1 cellular context compared by ENCODE assay signal in genomic region chr5:96826071-96826470, GRCh38.
TF ChIP-seq lines count a peak whose summit lies in the region.

No MANE protein-coding gene starts in this region.

TF ChIP-seq in SK-N-SH treated with all-trans-retinoic acid at 6 μM for 48 hours, 23 proteins besides CTCF, POLR2A, EP300 and RAD21 (continued from another document):
- TF ChIP-seq BACH2 (CRISPR knock-in tag; IDR thresholded peaks at IDR 0.05; ENCODE audit: borderline replicate concordance) (no peak), ESRRG (CRISPR knock-in tag; IDR thresholded peaks at IDR 0.05) (no peak), CSRNP3 (CRISPR knock-in tag; IDR thresholded peaks at IDR 0.05) (no peak)
